25 cellular contexts compared by ENCODE assay signal in genomic region chr17:61699032-61699431, GRCh38.
"Had no signal": no experiment of that assay in that cellular context is flagged by ENCODE, and none has a peak within 500 bp of the region (broad histone marks: within the 10 kb centered on the region; RNA-seq: fewer than 3 reads in every experiment).

No MANE protein-coding gene starts in this region.

- H3K27ac ChIP-seq: neural progenitor cell, ovary, parathyroid adenoma, psoas muscle, right lobe of liver, sigmoid colon, stomach, thoracic aorta, thyroid gland, tibial nerve, upper lobe of left lung, vagina had no signal

- DNase-seq: occipital lobe; ovary; posterior cingulate gyrus; psoas muscle; right cardiac atrium; right lobe of liver; sigmoid colon; small intestine; stimulated activated CD4-positive, alpha-beta T cell treated with anti-CD3 and anti-CD28 coated beads, Interleukin-15, amount 100 ng/mL, for 24 hours; stimulated activated CD4-positive, alpha-beta T cell treated with anti-CD3 and anti-CD28 coated beads, Interleukin-2, amount 100 ng/mL, for 24 hours; stimulated activated CD4-positive, alpha-beta T cell treated with anti-CD3 and anti-CD28 coated beads, Interleukin-2, amount 100 ng/mL, for 48 hours; stimulated activated CD4-positive, alpha-beta T cell treated with anti-CD3 and anti-CD28 coated beads, Interleukin-4, amount 100 ng/mL, for 24 hours; stimulated activated naive B cell treated with anti-CD40 and anti-IgM and Interleukin-4, amounts not matched to agents 10 μg/mL and 1 μg/mL and 100 μg/mL, for 72 hours; stimulated activated naive CD4-positive, alpha-beta T cell treated with Interleukin-2 at 50 U/mL for 16 hours; stomach; thyroid gland; trophoblast cell; upper lobe of left lung had no signal

- H3K4me1 ChIP-seq: neural progenitor cell, parathyroid adenoma, psoas muscle, right lobe of liver, sigmoid colon, stomach, thyroid gland, tibial nerve, upper lobe of left lung, vagina had no signal

- H3K27me3 ChIP-seq: neural progenitor cell, ovary, right lobe of liver, sigmoid colon, stomach, thyroid gland, tibial nerve, upper lobe of left lung, vagina had no signal

- H3K4me3 ChIP-seq: neural progenitor cell, ovary, psoas muscle, right lobe of liver, sigmoid colon, stomach, thoracic aorta, thyroid gland, tibial nerve, upper lobe of left lung, vagina had no signal

- H3K79me2 ChIP-seq: parathyroid adenoma had no signal

- H3K9me3 ChIP-seq: thyroid gland had no signal

- H3K36me3 ChIP-seq: ovary, right lobe of liver, sigmoid colon, stomach, thoracic aorta, thyroid gland, tibial nerve, upper lobe of left lung, vagina had no signal

- ATAC-seq: psoas muscle; right cardiac atrium; right lobe of liver; stimulated activated effector memory CD8-positive, alpha-beta T cell treated with anti-CD3 and anti-CD28 coated beads, Interleukin-12 subunit alpha, Interleukin-12 subunit beta, amount 100 ng/mL, for 72 hours; stimulated activated naive B cell treated with anti-CD40 and anti-IgM and Interleukin-4, amounts not matched to agents 10 μg/mL and 1 μg/mL and 100 μg/mL, for 72 hours had no signal

- H3K9ac ChIP-seq: neural progenitor cell, parathyroid adenoma had no signal

- H3K4me2 ChIP-seq: neural progenitor cell had no signal

- FAIRE-seq: small intestine, urothelium cell line had no signal

- H2AFZ ChIP-seq: neural progenitor cell, parathyroid adenoma had no signal
